In the genomic region with DNA sequence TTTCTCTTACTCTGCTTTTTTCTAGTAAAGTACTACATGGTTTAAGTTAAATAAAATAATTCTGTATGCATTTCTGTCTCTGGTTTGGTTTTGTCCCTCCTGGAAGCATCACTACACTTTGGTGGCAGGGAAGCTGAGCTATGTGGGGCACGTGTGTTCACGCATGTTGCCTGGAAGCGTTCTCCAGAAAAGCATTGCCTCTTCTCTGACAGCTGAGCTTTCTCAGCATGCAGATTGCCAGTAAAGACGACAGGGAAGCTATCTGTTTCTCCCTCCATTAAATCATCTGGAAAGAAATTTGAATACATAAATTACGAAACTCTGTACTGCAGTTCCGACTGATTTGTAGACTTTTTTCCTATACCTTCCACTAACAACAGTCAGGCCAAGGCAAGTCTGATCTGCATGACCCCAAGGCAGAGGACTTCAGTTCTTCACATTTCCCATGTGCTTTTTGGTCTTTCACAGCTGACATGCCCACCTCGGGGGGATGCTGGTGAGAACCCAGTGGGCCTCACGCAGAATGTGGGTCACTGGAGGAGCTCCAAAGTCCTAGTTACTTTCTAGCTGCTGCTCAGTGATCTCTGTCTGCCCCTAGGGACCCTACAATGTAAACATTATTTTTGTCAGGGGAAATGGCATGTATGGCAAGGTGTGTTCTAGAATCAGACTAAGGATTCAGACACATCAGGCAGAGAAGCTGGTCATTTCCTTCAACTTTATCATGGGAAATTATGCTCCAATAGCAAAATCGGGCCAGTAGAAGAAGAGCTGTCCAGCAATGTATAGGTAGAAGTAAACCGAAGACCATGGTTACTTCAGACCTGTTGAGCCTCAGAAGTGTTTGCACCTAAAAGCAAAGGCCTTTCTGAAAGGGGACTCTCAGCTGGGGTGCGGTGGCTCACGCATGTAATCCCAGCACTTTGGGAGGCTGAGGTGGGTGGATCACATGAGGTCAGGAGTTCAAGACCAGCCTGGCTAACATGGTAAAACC, we compare ENCODE assay signal across 19 cellular contexts. TPM values are rescaled to one million over a fixed set of nuclear protein-coding genes. Genes with fewer than 3 reads are reported as not detected.
DNase-seq lines count a peak whose midpoint lies in the region; ATAC-seq and TF ChIP-seq lines count a peak whose summit lies in the region.
"Had no signal": no experiment of that assay in that cellular context is flagged by ENCODE, and none has a peak within 500 bp of the region (broad histone marks: within the 10 kb centered on the region; RNA-seq: fewer than 3 reads in every experiment).

No MANE protein-coding gene starts in this region.

- no peaks in the 10 kb centered on the region for H4K20me1 ChIP-seq in DND-41 (ENCODE audit: insufficient read depth, low read length)

- no peak for TF ChIP-seq CTCF in DND-41 (IDR thresholded peaks at IDR 0.05; ENCODE audit: borderline replicate concordance, extremely low read depth, low read length, poor library complexity, severe bottlenecking)
- no peak for TF ChIP-seq CTCF in mesothelial cell of epicardium (IDR thresholded peaks at IDR 0.05; ENCODE audit: unreplicated experiment)
- TF ChIP-seq CTCF in Calu3 (IDR thresholded peaks at IDR 0.05; ENCODE audit: unreplicated experiment) = no peak

- H3K27me3 Mint-ChIP-seq in mesothelial cell of epicardium (ENCODE audit: low read depth) (no peaks in the 10 kb centered on the region), Calu3 (ENCODE audit: unreplicated experiment) (no peaks in the 10 kb centered on the region)

- H3K27me3 ChIP-seq in DND-41 (ENCODE audit: insufficient read depth, low read length, poor library complexity) (no peaks in the 10 kb centered on the region), thymus (ENCODE audit: control insufficient read depth, insufficient read depth) (no peaks in the 10 kb centered on the region)
- H3K27me3 ChIP-seq: SJCRH30 had no signal

- H3K9ac ChIP-seq in DND-41 (ENCODE audit: low read depth, low read length) = no peak overlapping the region
- H3K9ac ChIP-seq: KMS-11 had no signal

- peaks cover 11% of the 10 kb centered on the region; the same call in 1 of the 2 replicates for H3K4me1 ChIP-seq in DND-41 (ENCODE audit: insufficient read depth, low read length)
- H3K4me1 ChIP-seq in thymus (ENCODE audit: control insufficient read depth, insufficient read depth, low read length) = peaks cover 2% of the 10 kb centered on the region

- intact Hi-C loops in Calu3 (cut with micrococcal nuclease; ENCODE audit: unreplicated experiment) = no loop called here

- H3K9me3 ChIP-seq in DND-41 (ENCODE audit: insufficient read depth, low read length, severe bottlenecking) (no peaks in the 10 kb centered on the region), thymus (ENCODE audit: control insufficient read depth) (peaks cover 8% of the 10 kb centered on the region)
- H3K9me3 ChIP-seq: SJCRH30 had no signal

- 86% methylated on average over 12 of the region's 12 CpGs for WGBS in thymus

- H3K4me3 Mint-ChIP-seq in mesothelial cell of epicardium (no peak overlapping the region), Calu3 (ENCODE audit: low read depth, unreplicated experiment) (no peak overlapping the region)

- H3K79me2 ChIP-seq in DND-41 (ENCODE audit: insufficient read depth, low read length) = no peaks in the 10 kb centered on the region

- H3K27ac ChIP-seq in DND-41 (ENCODE audit: low read length) (0 out of 2 replicates have a peak overlapping the region, but pooled peaks have one; percentile 8), thymus (ENCODE audit: low read depth) (peak overlapping the region; percentile 61)
- H3K27ac ChIP-seq: KMS-11, PC-9, SJCRH30 had no signal

- H3K36me3 ChIP-seq in DND-41 (ENCODE audit: insufficient read depth, low read length) (peaks cover 36% of the 10 kb centered on the region), thymus (ENCODE audit: control insufficient read depth, insufficient read depth) (peaks cover 25% of the 10 kb centered on the region)

- DNase-seq in DND-41 = no peak
- DNase-seq in NCI-H526 (lab: John Stamatoyannopoulos, UW) = peak; percentile 83 to 88
- no peak for DNase-seq in mesothelial cell of epicardium (ENCODE audit: low spot score in 2 of 2, unreplicated experiment in 2 of 2)
- no peak for DNase-seq in NCI-H2029 (lab: John Stamatoyannopoulos, UW)
- no peak for DNase-seq in OCI-M1 (lab: John Stamatoyannopoulos, UW)
- DNase-seq in Calu3 = no peak
- DNase-seq: CD4-positive, alpha-beta memory T cell; DMS53; H7; NCI-H1092 treated with DMSO at 0.1 percent for 48 hours; NCI-H146; NCI-H2081; NCI-H82; SJCRH30 had no signal

- CTCF ChIA-PET in Calu3 (lab: Charles Lee) = interaction anchor here (0.6 kb wide), 1 partner anchor 50 kb away, joined by 8 read pairs; no protein-coding TSS in a partner anchor

- no peak for ATAC-seq in DND-41 (ENCODE audit: insufficient read depth, low read depth)

- peaks cover 36% of the 10 kb centered on the region for H3K36me3 Mint-ChIP-seq in mesothelial cell of epicardium
- peaks cover 11% of the 10 kb centered on the region for H3K36me3 Mint-ChIP-seq in Calu3 (ENCODE audit: insufficient read depth, unreplicated experiment)

- H2AFZ ChIP-seq in DND-41 (ENCODE audit: low read depth, low read length) = no peak overlapping the region
- H2AFZ ChIP-seq: PC-9 had no signal

- H3K9me3 Mint-ChIP-seq in mesothelial cell of epicardium = peaks cover 17% of the 10 kb centered on the region
- peaks cover 4% of the 10 kb centered on the region for H3K9me3 Mint-ChIP-seq in Calu3 (ENCODE audit: low read depth, unreplicated experiment)

- no peak overlapping the region for H3K4me2 ChIP-seq in DND-41 (ENCODE audit: insufficient read depth, low read length)
- H3K4me2 ChIP-seq: KMS-11, PC-9 had no signal

- no TSS peak for BruUV-seq in Calu3 (replicated peaks; lab: Mats Ljungman, UMichigan)

- peak overlapping the region; percentile 59 for H3K27ac Mint-ChIP-seq in mesothelial cell of epicardium
- no peak overlapping the region for H3K27ac Mint-ChIP-seq in Calu3 (ENCODE audit: unreplicated experiment)
- H3K27ac Mint-ChIP-seq: CD4-positive, alpha-beta memory T cell had no signal

- H3K4me1 Mint-ChIP-seq in mesothelial cell of epicardium = peaks cover 26% of the 10 kb centered on the region
- H3K4me1 Mint-ChIP-seq in Calu3 (ENCODE audit: low read depth, unreplicated experiment) = no peaks in the 10 kb centered on the region
- H3K4me1 Mint-ChIP-seq: CD4-positive, alpha-beta memory T cell had no signal

- H3K4me3 ChIP-seq in DND-41 (ENCODE audit: low read depth in 1 of 2, low read length in 2 of 2) (no peak overlapping the region), thymus (ENCODE audit: low read length) (no peak overlapping the region)
- H3K4me3 ChIP-seq: PC-9, SJCRH30 had no signal

RNA-seq across cellular contexts. Expression of a gene that starts 42.8 kb away (rescaled TPM):
- total RNA-seq in mesothelial cell of epicardium (not detected in 3 replicates), Calu3 (2022) (not detected in 2 replicates)
- polyA plus RNA-seq in thymus = 0.14 TPM
- total RNA-seq: CD4-positive, alpha-beta memory T cell; H7; M059J; NCI-H460; PC-9; SJCRH30 had no signal
- polyA plus RNA-seq: CD4-positive, alpha-beta memory T cell had no signal

Comparison
In these comparisons a context has a peak if more than half of its experiments do, and no peak if none do; other contexts are left out.
1. DNase-seq: peak in NCI-H526 (2 of 2); none in DND-41 (single experiment), mesothelial cell of epicardium (0 of 2), NCI-H2029 (single experiment), OCI-M1 (single experiment) and Calu3 (single experiment).